ENCODE assay signal across 9 cellular contexts in the genomic region with DNA sequence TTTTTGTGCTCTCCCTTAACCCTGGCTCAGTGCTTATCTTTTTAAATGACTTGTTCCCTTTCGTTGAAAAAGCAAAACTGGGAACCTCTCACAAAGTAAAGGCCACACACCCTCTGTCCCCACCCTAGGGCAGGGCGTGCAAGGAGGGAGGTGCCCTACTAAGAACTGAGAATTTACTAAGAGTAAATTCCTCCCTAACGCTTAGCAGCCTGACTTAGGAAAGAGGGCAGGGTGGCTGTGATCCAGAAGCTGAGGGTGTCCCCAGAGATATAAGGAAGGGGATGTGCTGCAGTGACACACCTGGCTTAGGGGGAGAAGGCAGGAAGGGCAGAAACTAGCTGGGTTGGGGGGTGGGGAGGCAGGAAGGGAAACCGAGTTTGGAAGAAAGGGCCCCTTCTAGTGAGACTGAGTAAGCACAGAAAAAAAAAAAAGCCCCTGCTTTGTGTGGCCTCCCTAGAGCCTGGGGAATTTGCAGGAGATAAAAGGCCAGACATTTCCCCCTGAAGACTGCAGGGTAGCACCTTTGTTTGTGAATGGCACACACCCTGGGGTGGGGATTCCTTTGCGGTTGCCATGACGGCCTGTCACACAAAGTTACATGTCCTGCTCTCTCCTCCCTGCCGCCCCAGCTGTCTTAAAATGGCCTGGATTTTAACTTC.
DNase-seq lines count a peak whose midpoint lies in the region; ATAC-seq and TF ChIP-seq lines count a peak whose summit lies in the region.
"Had no signal": no experiment of that assay in that cellular context is flagged by ENCODE, and none has a peak within 500 bp of the region (broad histone marks: within the 10 kb centered on the region; RNA-seq: fewer than 3 reads in every experiment).

No MANE protein-coding gene starts in this region.

- no peak for TF ChIP-seq CTCF in body of pancreas (IDR thresholded peaks at IDR 0.05)

- no peaks in the 10 kb centered on the region for H3K27me3 ChIP-seq in body of pancreas
- no peaks in the 10 kb centered on the region for H3K27me3 ChIP-seq in mucosa of stomach (ENCODE audit: control insufficient read depth, insufficient read depth, low read length)

- no peak overlapping the region for H3K4me3 ChIP-seq in body of pancreas
- H3K4me3 ChIP-seq in mucosa of stomach (ENCODE audit: low read length), result no peak overlapping the region

- ATAC-seq in GM18502 (IDR thresholded peaks at IDR 0.05; ENCODE audit: poor library complexity, unreplicated experiment), result peak; percentile 68
- peak; percentile 49 for ATAC-seq in HG03571 (IDR thresholded peaks at IDR 0.05; ENCODE audit: unreplicated experiment)
- ATAC-seq in body of pancreas, result peak; percentile 48

- TF ChIP-seq POLR2A in body of pancreas (IDR thresholded peaks at IDR 0.05), result no peak

- H3K4me1 ChIP-seq in body of pancreas, result peaks cover 4% of the 10 kb centered on the region
- H3K4me1 ChIP-seq in mucosa of stomach (ENCODE audit: control insufficient read depth, insufficient read depth, low read length), result peaks cover 64% of the 10 kb centered on the region

- intact Hi-C loops in body of pancreas (cut with DNase I), result no loop called here

- 59% methylated on average over 7 of the region's 7 CpGs for WGBS in body of pancreas, 2 donors

- no peaks in the 10 kb centered on the region for H3K9me3 ChIP-seq in body of pancreas
- no peaks in the 10 kb centered on the region for H3K9me3 ChIP-seq in mucosa of stomach (ENCODE audit: control insufficient read depth, low read length)

- H3K9ac ChIP-seq in mucosa of stomach (ENCODE audit: low read length), result peak overlapping the region; percentile 46

- DNase-seq in body of pancreas (no peak), GF-D8 (lab: John Stamatoyannopoulos, UW) (no peak), COLO668 (lab: John Stamatoyannopoulos, UW; ENCODE audit: unreplicated experiment) (no peak), NCI-H2227 treated with DMSO at 0.1 percent for 48 hours (lab: John Stamatoyannopoulos, UW) (no peak), NCI-H1105 (lab: John Stamatoyannopoulos, UW) (no peak)
- DNase-seq: activated CD8-positive, alpha-beta memory T cell treated with anti-CD3 and anti-CD28 coated beads for 24 hours had no signal

- no peaks in the 10 kb centered on the region for H3K36me3 ChIP-seq in body of pancreas (replicated peaks in 1 of 2; ENCODE audit: insufficient read depth in 1 of 2, low read depth in 2 of 2)
- H3K36me3 ChIP-seq in mucosa of stomach (ENCODE audit: control insufficient read depth, insufficient read depth, low read length), result no peaks in the 10 kb centered on the region

- no peak overlapping the region for H3K27ac ChIP-seq in body of pancreas
